In genomic region chr1:247435026-247435770, GRCh38 we compare ENCODE assay signal across 16 cellular contexts.
DNase-seq lines count a peak whose midpoint lies in the region; ATAC-seq and TF ChIP-seq lines count a peak whose summit lies in the region.
"Had no signal": no experiment of that assay in that cellular context is flagged by ENCODE, and none has a peak within 500 bp of the region (broad histone marks: within the 10 kb centered on the region; RNA-seq: fewer than 3 reads in every experiment).

No MANE protein-coding gene starts in this region.

- no peak overlapping the region for H3K4me3 ChIP-seq in foreskin fibroblast (ENCODE audit: low read depth in 1 of 2, low read length in 2 of 2)
- H3K4me3 ChIP-seq: adrenal gland, testis had no signal

- peak; percentile 88 to 94 for DNase-seq in NOMO-1 (lab: John Stamatoyannopoulos, UW; ENCODE audit: unreplicated experiment in 2 of 2)
- peak; percentile 22 for DNase-seq in midbrain (lab: John Stamatoyannopoulos, UW)
- DNase-seq in activated CD4-positive, CD25-positive, alpha-beta regulatory T cell treated with anti-CD3 and anti-CD28 coated beads, Interleukin-2, amount 50 U/mL, for 72 hours, result no peak
- no peak for DNase-seq in foreskin fibroblast
- no peak for DNase-seq in stimulated activated CD4-positive, alpha-beta T cell treated with anti-CD3 and anti-CD28 coated beads, Interleukin-4, amount 100 ng/mL, for 24 hours
- no peak for DNase-seq in OCI-M1 (lab: John Stamatoyannopoulos, UW)
- DNase-seq: Calu3, EL, Kasumi-1, left cardiac atrium, NCI-H146, T-helper 9 cell, testis had no signal

- no peak for TF ChIP-seq CTCF in foreskin fibroblast (IDR thresholded peaks at IDR 0.05; ENCODE audit: low read depth, low read length)

- ATAC-seq in GM18861 (IDR thresholded peaks at IDR 0.05; ENCODE audit: unreplicated experiment) (peak; percentile 21), HG02870 (IDR thresholded peaks at IDR 0.05; ENCODE audit: unreplicated experiment) (peak; percentile 19)
- ATAC-seq: left cardiac atrium had no signal

Comparison
In these comparisons a context has a peak if more than half of its experiments do, and no peak if none do; other contexts are left out.
1. DNase-seq: peak in NOMO-1 (2 of 2) and midbrain (single experiment); none in activated CD4-positive, CD25-positive, alpha-beta regulatory T cell treated with anti-CD3 and anti-CD28 coated beads, Interleukin-2, amount 50 U/mL, for 72 hours (single experiment), foreskin fibroblast (0 of 2), stimulated activated CD4-positive, alpha-beta T cell treated with anti-CD3 and anti-CD28 coated beads, Interleukin-4, amount 100 ng/mL, for 24 hours (single experiment) and OCI-M1 (single experiment).